Comparison of ENCODE assay signal across 17 cellular contexts in the genomic region with DNA sequence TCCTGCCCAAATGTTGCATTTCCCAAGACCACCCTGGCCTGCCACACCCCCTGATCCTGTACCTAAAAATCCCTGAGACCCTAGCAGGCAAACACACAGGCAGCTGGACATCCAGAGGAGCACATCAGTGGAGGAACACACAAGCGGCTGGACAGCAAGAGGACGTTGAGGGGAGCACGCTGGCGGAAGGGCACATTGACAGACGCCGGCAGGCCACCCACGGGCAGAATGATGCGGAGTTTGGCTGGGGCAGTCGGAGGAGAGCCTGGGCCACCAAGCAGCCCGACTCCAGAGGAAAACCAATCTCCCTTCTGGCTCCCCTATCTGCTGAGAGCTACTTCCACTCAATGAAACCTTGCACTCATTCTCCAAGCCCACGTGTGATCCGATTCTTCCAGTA. TPM values are rescaled to one million over a fixed set of nuclear protein-coding genes. Genes with fewer than 3 reads are reported as not detected.
DNase-seq lines count a peak whose midpoint lies in the region; ATAC-seq and TF ChIP-seq lines count a peak whose summit lies in the region.
"Had no signal": no experiment of that assay in that cellular context is flagged by ENCODE, and none has a peak within 500 bp of the region (broad histone marks: within the 10 kb centered on the region; RNA-seq: fewer than 3 reads in every experiment).

No MANE protein-coding gene starts in this region.

- ATAC-seq in Right ventricle myocardium inferior (no peak), Right ventricle myocardium superior (ENCODE audit: poor library complexity) (no peak)

- in situ Hi-C loops in GM23248 (cut with MboI): no loop called here

- H2BK120ac ChIP-seq in mesendoderm (ENCODE audit: low read depth, low read length): no peak overlapping the region

- no peak overlapping the region for H2AK5ac ChIP-seq in mesendoderm (ENCODE audit: low read length)

- no peaks in the 10 kb centered on the region for H4K20me1 ChIP-seq in GM23248 (ENCODE audit: insufficient read depth)

- H3K36me3 Mint-ChIP-seq in chondrocyte (ENCODE audit: low read depth): peaks cover 11% of the 10 kb centered on the region

- H4K8ac ChIP-seq in mesendoderm (ENCODE audit: low read depth, low read length): no peak overlapping the region

- H3K4me3 ChIP-seq in mesendoderm (ENCODE audit: low read length) (no peak overlapping the region), GM23248 (no peak overlapping the region)

- no peak overlapping the region for H3K4ac ChIP-seq in mesendoderm (ENCODE audit: low read depth, low read length)

- intact Hi-C loops in Right ventricle myocardium inferior (cut with DNase I) (no loop called here), Right ventricle myocardium superior (cut with DNase I) (no loop called here)

- no peak overlapping the region for H3K27ac Mint-ChIP-seq in chondrocyte (ENCODE audit: unreplicated experiment)
- H3K27ac Mint-ChIP-seq: CD4-positive, CD25-positive, alpha-beta regulatory T cell had no signal

- H3K4me1 Mint-ChIP-seq in chondrocyte (ENCODE audit: low read depth): peaks cover 6% of the 10 kb centered on the region
- H3K4me1 Mint-ChIP-seq: CD4-positive, CD25-positive, alpha-beta regulatory T cell had no signal

- no peak overlapping the region for H2AFZ ChIP-seq in GM23248

- H3K9me3 Mint-ChIP-seq in chondrocyte (ENCODE audit: low read depth): no peaks in the 10 kb centered on the region
- H3K9me3 Mint-ChIP-seq: CD4-positive, CD25-positive, alpha-beta regulatory T cell had no signal

- H4K5ac ChIP-seq in mesendoderm (ENCODE audit: low read length): no peak overlapping the region

- H3K18ac ChIP-seq in mesendoderm (ENCODE audit: low read length): no peak overlapping the region

- H3K27me3 Mint-ChIP-seq in chondrocyte (ENCODE audit: low read depth): no peaks in the 10 kb centered on the region
- H3K27me3 Mint-ChIP-seq: CD4-positive, CD25-positive, alpha-beta regulatory T cell had no signal

- H3K56ac ChIP-seq in mesendoderm (ENCODE audit: low read length): peak overlapping the region; percentile 36

- H2BK15ac ChIP-seq in mesendoderm (replicated peaks; ENCODE audit: low read depth): no peak overlapping the region

- no peaks in the 10 kb centered on the region for H3K27me3 ChIP-seq in mesendoderm (ENCODE audit: insufficient read depth, low read length, poor library complexity)
- H3K27me3 ChIP-seq in GM23248 (replicated peaks; ENCODE audit: insufficient read depth): no peaks in the 10 kb centered on the region

- DNase-seq in Right ventricle myocardium inferior (ENCODE audit: missing footprints): peak; percentile 37
- no peak for DNase-seq in Right ventricle myocardium superior
- DNase-seq in chondrocyte (ENCODE audit: low spot score): peak; percentile 77
- no peak for DNase-seq in mesendoderm
- no peak for DNase-seq in GM23248
- no peak for DNase-seq in HK-2 (ENCODE audit: unreplicated experiment)
- DNase-seq in NCI-H1092 treated with DMSO at 0.1 percent for 48 hours (lab: John Stamatoyannopoulos, UW): no peak
- DNase-seq: 8988T; C1 segment of cervical spinal cord; Caco-2; CD4-positive, CD25-positive, alpha-beta regulatory T cell; HCEC 1CT; IMR-90 had no signal

- no peaks in the 10 kb centered on the region for H3F3A ChIP-seq in GM23248 (ENCODE audit: insufficient read depth)

- no peak for TF ChIP-seq CTCF in chondrocyte (IDR thresholded peaks at IDR 0.05)

- no peak overlapping the region for H3K23ac ChIP-seq in mesendoderm (ENCODE audit: low read length)

- H3K4me2 ChIP-seq in mesendoderm (ENCODE audit: low read length) (no peak overlapping the region), GM23248 (ENCODE audit: unreplicated experiment) (no peak overlapping the region)

- H3K9ac ChIP-seq in mesendoderm (ENCODE audit: low read length): no peak overlapping the region
- no peak overlapping the region for H3K9ac ChIP-seq in GM23248

- H3K36me3 ChIP-seq in mesendoderm (ENCODE audit: control insufficient read depth, insufficient read depth, low read length): no peaks in the 10 kb centered on the region
- H3K36me3 ChIP-seq in GM23248 (ENCODE audit: low read depth): no peaks in the 10 kb centered on the region

- no peak overlapping the region for H3K4me3 Mint-ChIP-seq in chondrocyte (ENCODE audit: unreplicated experiment)
- H3K4me3 Mint-ChIP-seq: CD4-positive, CD25-positive, alpha-beta regulatory T cell had no signal

- H3K79me1 ChIP-seq in mesendoderm (ENCODE audit: low read length): no peaks in the 10 kb centered on the region

- no peak overlapping the region for H2BK5ac ChIP-seq in mesendoderm (ENCODE audit: low read length)

- no peak overlapping the region for H3K27ac ChIP-seq in mesendoderm (ENCODE audit: low read depth, low read length)
- H3K27ac ChIP-seq in GM23248: no peak overlapping the region
- H3K27ac ChIP-seq: HL-60 had no signal

- no peaks in the 10 kb centered on the region for H3K79me2 ChIP-seq in mesendoderm (ENCODE audit: control insufficient read depth, insufficient read depth, low read length)
- H3K79me2 ChIP-seq in GM23248 (ENCODE audit: insufficient read depth): no peaks in the 10 kb centered on the region

- no peaks in the 10 kb centered on the region for H3K9me2 ChIP-seq in GM23248 (ENCODE audit: insufficient read depth)

- WGBS in mesendoderm (ENCODE audit: extremely low coverage, insufficient coverage, low lambda C conversion rate): no CpG with 5 or more reads among the region's 12 CpGs
- WGBS in GM23248 (ENCODE audit: low coverage in 1 of 2, low lambda C conversion rate in 2 of 2, missing lambda C conversion rate in 2 of 2), 2 experiments: 83 to 87% methylated on average over 8 to 12 of the region's 12 CpGs

- H3K4me1 ChIP-seq in mesendoderm (ENCODE audit: control insufficient read depth, low read depth, low read length): peaks cover 32% of the 10 kb centered on the region
- no peaks in the 10 kb centered on the region for H3K4me1 ChIP-seq in GM23248 (ENCODE audit: insufficient read depth)
- H3K4me1 ChIP-seq: Caco-2 had no signal

- no peaks in the 10 kb centered on the region for H3K9me3 ChIP-seq in GM23248 (ENCODE audit: low read depth)
- H3K9me3 ChIP-seq: Caco-2 had no signal

RNA-seq across cellular contexts. Expression of a gene that starts 47.7 kb away (rescaled TPM):
- total RNA-seq in Right ventricle myocardium inferior (not detected), Right ventricle myocardium superior (not detected), chondrocyte (not detected in 3 replicates)
- polyA plus RNA-seq in mesendoderm (2013, experiment 1 of 2): 0.15 TPM
- polyA plus RNA-seq in mesendoderm (2013, experiment 2 of 2): 0.35 TPM
- not detected in 2 replicates for total RNA-seq in GM23248 (2014; rRNA removed; shearing (Covaris generic))
- polyA plus RNA-seq in GM23248 (2016; fragmentation: Nextera tagmentation; extraction: Ambion mirVana): not detected in 2 replicates
- total RNA-seq: A673; CD4-positive, CD25-positive, alpha-beta regulatory T cell; HT1080; IMR-90 had no signal
- polyA plus RNA-seq: AG04450; CD4-positive, CD25-positive, alpha-beta regulatory T cell; IMR-90 had no signal

Comparison
In these comparisons a context has a peak if more than half of its experiments do, and no peak if none do; other contexts are left out.
1. DNase-seq: peak in Right ventricle myocardium inferior (single experiment) and chondrocyte (single experiment); none in Right ventricle myocardium superior (single experiment), mesendoderm (single experiment), GM23248 (single experiment), HK-2 (single experiment) and NCI-H1092 treated with DMSO at 0.1 percent for 48 hours (single experiment).